8 cellular contexts compared by ENCODE assay signal in the genomic region with DNA sequence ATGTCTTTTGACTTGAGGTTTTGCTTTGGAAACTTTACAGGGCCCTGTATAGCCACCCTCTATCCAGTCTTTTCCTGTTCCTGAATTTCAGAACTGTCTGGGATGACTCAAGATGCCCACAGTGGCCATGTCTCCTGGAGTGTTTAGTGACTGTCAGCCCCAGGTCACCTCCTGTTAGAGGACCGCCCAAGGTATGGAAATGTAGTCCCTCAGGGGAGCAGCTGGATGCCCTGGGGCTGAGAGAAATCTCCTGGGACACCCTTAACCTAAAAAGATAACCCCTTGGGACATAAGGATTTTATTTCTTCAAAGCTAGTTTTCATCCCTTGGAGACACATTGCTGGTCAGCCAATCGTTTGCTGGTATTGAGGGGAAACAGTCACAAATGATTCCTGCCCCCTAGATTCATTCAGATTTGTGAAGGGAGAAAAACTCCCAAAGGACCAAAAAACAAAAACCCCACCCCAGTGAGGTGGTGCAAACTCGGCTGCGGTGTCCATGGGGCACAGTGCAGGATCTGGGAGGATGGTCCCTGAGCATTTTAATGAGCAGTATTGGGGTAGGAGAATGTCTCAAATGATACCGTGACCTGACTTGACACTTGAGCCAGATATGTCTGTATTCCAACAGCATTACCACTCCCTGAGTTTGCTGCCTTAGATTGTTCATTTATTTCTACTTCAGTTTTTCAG.
DNase-seq lines count a peak whose midpoint lies in the region; ATAC-seq lines count a peak whose summit lies in the region.

No MANE protein-coding gene starts in this region.

- peak overlapping the region; percentile 97 for H3K27ac Mint-ChIP-seq in activated naive CD8-positive, alpha-beta T cell

- ATAC-seq in HG02623 (IDR thresholded peaks at IDR 0.05; ENCODE audit: unreplicated experiment) (no peak), HG02763 (IDR thresholded peaks at IDR 0.05; ENCODE audit: unreplicated experiment) (no peak), GM21390 (IDR thresholded peaks at IDR 0.05; ENCODE audit: unreplicated experiment) (no peak)

- H3K9me3 Mint-ChIP-seq in activated naive CD8-positive, alpha-beta T cell (ENCODE audit: low read depth), result no peaks in the 10 kb centered on the region

- no peaks in the 10 kb centered on the region for H3K27me3 Mint-ChIP-seq in activated naive CD8-positive, alpha-beta T cell

- H3K4me3 Mint-ChIP-seq in activated naive CD8-positive, alpha-beta T cell, result peak overlapping the region; percentile 91

- DNase-seq in stimulated activated naive CD4-positive, alpha-beta T cell treated with Interleukin-2 at 50 U/mL for 16 hours (lab: John Stamatoyannopoulos, UW), result peak; percentile 14
- no peak for DNase-seq in stimulated activated naive CD4-positive, alpha-beta T cell (lab: John Stamatoyannopoulos, UW)
- DNase-seq in left kidney (ENCODE audit: low read depth, low spot score) (peak; percentile 4), amygdala (lab: John Stamatoyannopoulos, UW) (no peak)

- H3K4me1 Mint-ChIP-seq in activated naive CD8-positive, alpha-beta T cell (ENCODE audit: low read depth), result peaks cover 73% of the 10 kb centered on the region

- peaks cover 29% of the 10 kb centered on the region for H3K36me3 Mint-ChIP-seq in activated naive CD8-positive, alpha-beta T cell

Comparison
In these comparisons a context has a peak if more than half of its experiments do, and no peak if none do; other contexts are left out.
1. DNase-seq: peak in stimulated activated naive CD4-positive, alpha-beta T cell treated with Interleukin-2 at 50 U/mL for 16 hours (single experiment) and left kidney (single experiment); none in stimulated activated naive CD4-positive, alpha-beta T cell (0 of 6) and amygdala (0 of 56).